ENCODE assay signal across 14 cellular contexts in the genomic region with DNA sequence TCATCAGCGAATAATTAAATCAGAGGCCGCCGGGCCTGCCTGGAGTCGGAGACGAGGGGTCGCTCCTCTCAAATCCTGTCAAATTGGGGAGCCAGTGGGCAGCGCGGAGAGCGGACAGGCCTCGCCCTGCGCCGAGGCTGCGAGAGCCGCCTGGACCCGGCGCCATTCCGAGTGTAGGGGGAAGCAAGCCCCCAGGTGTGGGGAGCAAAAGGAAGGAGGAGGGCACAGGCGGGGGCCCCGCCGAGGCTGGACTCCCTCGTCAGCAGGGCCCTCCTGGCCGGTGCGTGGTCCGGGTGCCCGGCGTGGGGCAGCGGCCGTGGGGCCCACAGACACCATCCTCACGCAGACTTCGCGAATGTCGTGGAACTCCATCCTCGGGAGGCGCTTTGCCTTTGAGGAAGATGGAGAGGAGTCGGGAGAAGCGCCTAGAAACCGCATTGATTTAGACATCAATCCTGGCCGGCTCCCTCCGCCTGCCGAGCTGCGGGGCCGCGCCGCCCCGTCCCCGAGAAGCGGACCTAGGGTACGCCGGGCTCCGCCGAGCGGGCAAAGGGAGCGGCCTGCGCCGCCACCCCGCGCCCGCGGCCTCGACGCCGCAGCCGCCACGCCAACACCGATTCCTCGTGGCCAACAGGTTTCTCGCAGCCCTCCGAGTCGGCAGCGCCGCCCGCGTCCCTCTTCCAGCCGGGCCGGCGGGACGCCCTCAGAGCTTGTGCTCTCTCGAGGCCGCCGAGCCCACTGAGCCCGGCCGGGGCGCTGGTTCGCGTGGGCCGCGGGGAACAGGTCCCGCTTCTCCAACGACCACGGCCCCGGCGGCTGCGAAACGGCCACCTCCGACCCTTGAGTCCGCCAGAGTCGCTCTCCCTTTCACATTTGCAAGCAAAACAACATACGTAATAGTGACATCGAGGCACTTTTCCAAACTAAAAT. TPM values are rescaled to one million over a fixed set of nuclear protein-coding genes. Genes with fewer than 3 reads are reported as not detected.
DNase-seq lines count a peak whose midpoint lies in the region; ATAC-seq, FAIRE-seq and TF ChIP-seq lines count a peak whose summit lies in the region.
"Had no signal": no experiment of that assay in that cellular context is flagged by ENCODE, and none has a peak within 500 bp of the region (broad histone marks: within the 10 kb centered on the region; RNA-seq: fewer than 3 reads in every experiment).

No MANE protein-coding gene starts in this region.

- H3K27ac Mint-ChIP-seq in Calu3 (ENCODE audit: unreplicated experiment) (peak overlapping the region; percentile 79), progenitor cell of endocrine pancreas (peak overlapping the region; percentile 94)

- H3K4me3 Mint-ChIP-seq in Calu3 (ENCODE audit: low read depth, unreplicated experiment), result peak overlapping the region; percentile 96
- H3K4me3 Mint-ChIP-seq in progenitor cell of endocrine pancreas (ENCODE audit: low read depth), result peak overlapping the region; percentile 70
- H3K4me3 Mint-ChIP-seq: activated B cell treated with CpG ODN at 0.5 μM for 24 hours had no signal

- H3K4ac ChIP-seq in IMR-90 (ENCODE audit: low read depth, low read length), result no peak overlapping the region

- TF ChIP-seq POLR2A in IMR-90 (IDR thresholded peaks at IDR 0.05; ENCODE audit: low read depth, low read length), result no peak

- H3K4me1 ChIP-seq in IMR-90 (ENCODE audit: control insufficient read depth, insufficient read depth, low read length) (no peaks in the 10 kb centered on the region), iPS DF 6.9 (ENCODE audit: control insufficient read depth, insufficient read depth, low read length) (no peaks in the 10 kb centered on the region)

- no peaks in the 10 kb centered on the region for H4K20me1 ChIP-seq in IMR-90 (ENCODE audit: insufficient read depth, low read length)

- no peak overlapping the region for H2BK120ac ChIP-seq in IMR-90 (ENCODE audit: low read depth, low read length)

- no peak for TF ChIP-seq RAD21 in IMR-90 (IDR thresholded peaks at IDR 0.05; ENCODE audit: low read length)

- H3K9ac ChIP-seq in IMR-90 (ENCODE audit: low read depth, low read length), result no peak overlapping the region
- H3K9ac ChIP-seq: KMS-11 had no signal

- FAIRE-seq in HTR-8/SVneo (lab: Jason Lieb, UNC), result no peak
- FAIRE-seq: endometrium, GM12892 had no signal

- H3K36me3 Mint-ChIP-seq in Calu3 (ENCODE audit: insufficient read depth, unreplicated experiment) (peaks cover 49% of the 10 kb centered on the region), progenitor cell of endocrine pancreas (ENCODE audit: insufficient read depth) (no peaks in the 10 kb centered on the region)

- no peak overlapping the region for H2AK9ac ChIP-seq in IMR-90 (replicated peaks; ENCODE audit: low read depth, low read length, poor library complexity)

- no peak overlapping the region for H3K4me2 ChIP-seq in IMR-90 (ENCODE audit: low read depth, low read length)

- no peak overlapping the region for H4K91ac ChIP-seq in IMR-90 (ENCODE audit: insufficient read depth, low read depth, low read length)

- DNase-seq in Calu3, result no peak
- DNase-seq in IMR-90, result no peak
- DNase-seq in iPS DF 6.9 (ENCODE audit: low read depth, low spot score), result no peak
- peak; percentile 41 for DNase-seq in progenitor cell of endocrine pancreas (ENCODE audit: low spot score, unreplicated experiment)
- DNase-seq in NCI-H2029 treated with DMSO at 0.1 percent for 48 hours (lab: John Stamatoyannopoulos, UW), result no peak
- no peak for DNase-seq in HTR-8/SVneo (ENCODE audit: insufficient read length, low spot score)
- no peak for DNase-seq in NCI-H1417 treated with DMSO at 0.1 percent for 48 hours (lab: John Stamatoyannopoulos, UW)
- no peak for DNase-seq in NCI-H1694 (lab: John Stamatoyannopoulos, UW)
- DNase-seq: activated B cell treated with CpG ODN at 0.5 μM for 24 hours; activated naive CD4-positive, alpha-beta T cell; NCI-H2171 treated with DMSO at 0.1 percent for 48 hours had no signal

- H3K9me3 Mint-ChIP-seq in Calu3 (ENCODE audit: low read depth, unreplicated experiment) (no peaks in the 10 kb centered on the region), progenitor cell of endocrine pancreas (ENCODE audit: low read depth) (no peaks in the 10 kb centered on the region)

- H3K36me3 ChIP-seq in IMR-90 (ENCODE audit: control insufficient read depth, insufficient read depth, low read length) (no peaks in the 10 kb centered on the region), iPS DF 6.9 (ENCODE audit: control insufficient read depth, insufficient read depth, low read length) (no peaks in the 10 kb centered on the region)

- ATAC-seq in IMR-90 (ENCODE audit: low read depth), result no peak

- BruUV-seq in Calu3 (replicated peaks; lab: Mats Ljungman, UMichigan) (no TSS peak), IMR-90 (replicated peaks; lab: Mats Ljungman, UMichigan) (no TSS peak)

- no peaks in the 10 kb centered on the region for H3K4me1 Mint-ChIP-seq in Calu3 (ENCODE audit: low read depth, unreplicated experiment)
- peaks cover 37% of the 10 kb centered on the region for H3K4me1 Mint-ChIP-seq in progenitor cell of endocrine pancreas (ENCODE audit: low read depth)

- H4K5ac ChIP-seq in IMR-90 (ENCODE audit: low read depth, low read length), result no peak overlapping the region

- no peak for TF ChIP-seq CTCF in Calu3 (IDR thresholded peaks at IDR 0.05; ENCODE audit: unreplicated experiment)
- TF ChIP-seq CTCF in IMR-90 (conservative IDR thresholded peaks at IDR 0.05; ENCODE audit: low read depth, low read length), result no peak
- TF ChIP-seq CTCF in progenitor cell of endocrine pancreas (IDR thresholded peaks at IDR 0.05; ENCODE audit: unreplicated experiment), result no peak

- intact Hi-C loops in Calu3 (cut with micrococcal nuclease; ENCODE audit: unreplicated experiment), result no loop called here
- intact Hi-C loops in IMR-90 (cut with micrococcal nuclease), result no loop called here

- in situ Hi-C loops in IMR-90 (cut with MboI; ENCODE audit: low sequenced_read_pairs), result no loop called here

- no peaks in the 10 kb centered on the region for H3K9me1 ChIP-seq in IMR-90 (ENCODE audit: insufficient read depth, low read length)

- no peak overlapping the region for H2BK15ac ChIP-seq in IMR-90 (ENCODE audit: low read depth, low read length)

- CTCF ChIA-PET in Calu3 (lab: Charles Lee), result no interaction called here
- CTCF ChIA-PET in IMR-90 (lab: Yijun Ruan, JAX), result no interaction called here

- H3K9me3 ChIP-seq in IMR-90 (ENCODE audit: control insufficient read depth, insufficient read depth, low read length) (peaks cover 14% of the 10 kb centered on the region), iPS DF 6.9 (ENCODE audit: control insufficient read depth, insufficient read depth, low read length) (no peaks in the 10 kb centered on the region)

- H2AK5ac ChIP-seq in IMR-90 (ENCODE audit: low read depth, low read length), result no peak overlapping the region

- H3K27ac ChIP-seq in IMR-90 (ENCODE audit: insufficient read depth, low read length), result no peak overlapping the region
- H3K27ac ChIP-seq in iPS DF 6.9 (ENCODE audit: low read length), result no peak overlapping the region

- no peak overlapping the region for H4K8ac ChIP-seq in IMR-90 (ENCODE audit: low read depth in 2 of 2, low read length in 2 of 2)

- no peak overlapping the region for H2BK20ac ChIP-seq in IMR-90 (ENCODE audit: low read depth, low read length)

- H3K14ac ChIP-seq in IMR-90 (replicated peaks; ENCODE audit: low read depth, low read length), result no peak overlapping the region

- H2BK5ac ChIP-seq in IMR-90 (ENCODE audit: low read depth, low read length, poor library complexity, severe bottlenecking), result no peak overlapping the region

- POLR2A ChIA-PET in IMR-90 (lab: Charles Lee; ENCODE audit: unreplicated experiment), result no interaction called here

- dilution Hi-C loops in IMR-90 (cut with HindIII; ENCODE audit: low sequenced_read_pairs, unreplicated experiment), result no loop called here

- H3K18ac ChIP-seq in IMR-90 (ENCODE audit: low read depth, low read length), result no peak overlapping the region

- no peak overlapping the region for H3K56ac ChIP-seq in IMR-90 (ENCODE audit: extremely low read depth, insufficient read depth, low read length)

- H3K4me3 ChIP-seq in IMR-90 (ENCODE audit: insufficient read depth, low read depth, low read length) (no peak overlapping the region), iPS DF 6.9 (ENCODE audit: low read length) (peak overlapping the region; percentile 34)

- 5% methylated on average over 54 of the region's 99 CpGs; no CpG with 5 or more reads in 1 of the 2 experiments for WGBS in IMR-90 (ENCODE audit: extremely low coverage in 2 of 2, insufficient read length in 1 of 2), 2 experiments
- no CpG with 5 or more reads among the region's 99 CpGs for WGBS in iPS DF 6.9 (ENCODE audit: insufficient coverage, insufficient read length)

- no peak overlapping the region for H3K23ac ChIP-seq in IMR-90 (ENCODE audit: low read depth, low read length)

- H3K27me3 ChIP-seq in IMR-90 (ENCODE audit: control insufficient read depth, insufficient read depth, low read length) (peaks cover 64% of the 10 kb centered on the region), iPS DF 6.9 (ENCODE audit: control insufficient read depth, insufficient read depth, low read length) (peaks cover 40% of the 10 kb centered on the region)

- H3K79me1 ChIP-seq in IMR-90 (ENCODE audit: low read depth in 1 of 2, low read length in 2 of 2), result no peaks in the 10 kb centered on the region

- H3K27me3 Mint-ChIP-seq in Calu3 (ENCODE audit: unreplicated experiment) (no peaks in the 10 kb centered on the region), progenitor cell of endocrine pancreas (peaks cover 3% of the 10 kb centered on the region)

- H2AFZ ChIP-seq in IMR-90 (replicated peaks; ENCODE audit: low read length, poor library complexity), result peak overlapping the region; percentile 54

TF ChIP-seq in IMR-90, 13 proteins besides CTCF, POLR2A, EP300 and RAD21 (continues in another document):
- TF ChIP-seq SMC3 (IDR thresholded peaks at IDR 0.05; ENCODE audit: low read depth, low read length) (no peak), RFX5 (IDR thresholded peaks at IDR 0.05; ENCODE audit: low read depth, low read length) (no peak), RCOR1 (IDR thresholded peaks at IDR 0.05; ENCODE audit: insufficient replicate concordance, low read length) (no peak), MAZ (IDR thresholded peaks at IDR 0.05; ENCODE audit: borderline replicate concordance, low read depth, low read length) (no peak), MXI1 (IDR thresholded peaks at IDR 0.05; ENCODE audit: borderline replicate concordance, low read depth, low read length) (no peak), CEBPB (IDR thresholded peaks at IDR 0.05; ENCODE audit: low read depth, low read length) (no peak)

RNA-seq across cellular contexts. Expression of a gene that starts 6.7 kb away (rescaled TPM):
- total RNA-seq in Calu3 (2022), result 182 and 209 TPM in 2 replicates
- under 0.01 TPM in 2 replicates for total RNA-seq in IMR-90 (2012; rRNA removed)
- 0.01 and 0.02 TPM in 2 replicates for polyA plus RNA-seq in IMR-90 (2012; rRNA removed)
- not detected in 2 replicates for polyA plus RNA-seq in IMR-90 (2012; cell fraction: cytosol; rRNA removed)
- 0.01 TPM in 2 replicates for polyA plus RNA-seq in IMR-90 (2012; cell fraction: nucleus; rRNA removed; ENCODE audit: low replicate concordance)
- total RNA-seq in progenitor cell of endocrine pancreas, result 92.2 and 110 TPM in 2 replicates
- total RNA-seq: activated B cell treated with CpG ODN at 0.5 μM for 24 hours had no signal

Comparison
In these comparisons a context has a peak if more than half of its experiments do, and no peak if none do; other contexts are left out.
1. RNA of a gene that starts 6.7 kb away (total RNA-seq): 182 to 209 TPM in Calu3 and 92.2 to 110 TPM in progenitor cell of endocrine pancreas; under 0.01 TPM in IMR-90; every median in the first group is over 10 times any median in the second.